Comparison of ENCODE assay signal across 8 cellular contexts in the genomic region with DNA sequence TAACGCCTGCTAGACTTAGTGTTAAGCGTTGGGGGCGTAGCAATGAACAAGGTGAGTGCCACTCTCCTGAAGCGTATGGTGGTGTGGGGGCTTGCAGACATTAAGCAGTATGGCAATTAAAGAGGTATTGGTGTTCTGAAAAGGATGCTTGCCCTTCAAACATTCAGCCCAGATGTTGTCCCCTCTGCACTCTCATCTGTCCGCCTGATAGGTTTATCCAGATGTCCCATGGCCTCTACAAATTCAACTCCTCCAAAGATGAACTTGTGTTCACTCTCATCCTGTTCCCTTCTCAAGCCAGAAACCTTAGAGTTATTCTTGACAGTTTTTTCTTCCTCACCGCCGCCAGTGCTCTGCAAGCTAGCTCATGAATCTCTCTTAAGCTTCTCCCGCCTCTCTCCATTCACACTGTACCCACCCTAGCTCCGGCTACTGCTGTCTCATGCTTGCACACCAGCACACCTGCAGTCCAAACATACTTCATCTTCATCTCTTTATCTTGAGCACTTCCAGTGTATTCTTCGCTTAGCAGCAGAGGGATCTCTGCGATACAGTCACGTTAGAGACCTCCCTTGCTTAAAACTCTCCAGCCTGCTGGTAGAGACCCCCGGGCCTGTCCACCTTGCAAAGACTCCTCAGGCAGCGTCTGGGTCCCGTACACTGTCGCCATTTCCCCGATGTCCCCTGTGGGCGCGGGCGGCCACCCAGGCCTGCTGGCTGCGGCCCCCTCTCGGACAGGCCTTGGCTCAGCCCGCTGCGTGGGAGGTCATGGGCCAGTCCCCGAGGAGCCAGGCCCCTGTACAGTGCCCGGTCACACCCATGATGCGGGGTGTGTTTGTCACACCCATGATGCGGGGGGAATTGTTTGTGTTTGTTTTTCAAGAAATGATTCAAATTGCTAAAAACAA. TPM values are rescaled to one million over a fixed set of nuclear protein-coding genes. Genes with fewer than 3 reads are reported as not detected.
DNase-seq lines count a peak whose midpoint lies in the region; ATAC-seq lines count a peak whose summit lies in the region.

No MANE protein-coding gene starts in this region.

- H3K4me1 ChIP-seq in HAP-1: peaks cover 8% of the 10 kb centered on the region

- H3K9me3 Mint-ChIP-seq in activated CD4-positive, alpha-beta memory T cell treated with anti-CD3 and anti-CD28 coated beads for 36 hours: no peaks in the 10 kb centered on the region

- in situ Hi-C loops in HAP-1 (cut with MboI; ENCODE audit: low sequenced_read_pairs): loop anchor here (5.0 kb wide), 1 partner anchor 88 kb away; no protein-coding TSS in a partner anchor

- DNase-seq in HAP-1 (ENCODE audit: low spot score in 2 of 2): no peak
- DNase-seq in activated CD4-positive, alpha-beta memory T cell treated with anti-CD3 and anti-CD28 coated beads for 36 hours: no peak
- DNase-seq in left ventricle myocardium superior: no peak
- DNase-seq in cerebellum (ENCODE audit: low spot score): no peak

- H3K4me3 ChIP-seq in HAP-1 (peak overlapping the region; percentile 81), skin epidermis (peak overlapping the region; percentile 64 to 84 (median 80))

- intact Hi-C loops in activated CD4-positive, alpha-beta memory T cell treated with anti-CD3 and anti-CD28 coated beads for 36 hours (cut with micrococcal nuclease): loop anchor here (1.0 kb wide), 3 partner anchors 32 to 174 kb away; a partner anchor contains a TSS
- intact Hi-C loops in left ventricle myocardium superior (cut with micrococcal nuclease): no loop called here

- peak overlapping the region; percentile 89 for H3K27ac Mint-ChIP-seq in activated CD4-positive, alpha-beta memory T cell treated with anti-CD3 and anti-CD28 coated beads for 36 hours

- H3K27me3 ChIP-seq in HAP-1 (ENCODE audit: low read depth): no peaks in the 10 kb centered on the region

- H3K36me3 Mint-ChIP-seq in activated CD4-positive, alpha-beta memory T cell treated with anti-CD3 and anti-CD28 coated beads for 36 hours: peaks cover 28% of the 10 kb centered on the region

- peaks cover 37% of the 10 kb centered on the region for H3K36me3 ChIP-seq in HAP-1 (replicated peaks)

- peak overlapping the region in 20 of 21 experiments; percentile 57 to 95 (median 89) for H3K27ac ChIP-seq in skin epidermis

- no peaks in the 10 kb centered on the region for H3K27me3 Mint-ChIP-seq in activated CD4-positive, alpha-beta memory T cell treated with anti-CD3 and anti-CD28 coated beads for 36 hours

- H3K4me3 Mint-ChIP-seq in activated CD4-positive, alpha-beta memory T cell treated with anti-CD3 and anti-CD28 coated beads for 36 hours: peak overlapping the region; percentile 88

- H3K4me1 Mint-ChIP-seq in activated CD4-positive, alpha-beta memory T cell treated with anti-CD3 and anti-CD28 coated beads for 36 hours (ENCODE audit: low read depth): peaks cover 29% of the 10 kb centered on the region

- CTCF ChIA-PET in activated CD4-positive, alpha-beta memory T cell treated with anti-CD3 and anti-CD28 coated beads for 36 hours (lab: Charles Lee): interaction anchor here (7.1 kb wide), 1 partner anchor 84 kb away, joined by 237 read pairs; no protein-coding TSS in a partner anchor

- POLR2A ChIA-PET in activated CD4-positive, alpha-beta memory T cell treated with anti-CD3 and anti-CD28 coated beads for 36 hours (lab: Charles Lee): interaction anchor here (1.1 to 1.2 kb wide), 2 partner anchors 23 to 61 kb away, joined by 3 read pairs; no protein-coding TSS in a partner anchor

- no peaks in the 10 kb centered on the region for H3K9me3 ChIP-seq in HAP-1

- ATAC-seq in left ventricle myocardium superior (peak; percentile 2), HG02840 (IDR thresholded peaks at IDR 0.05; ENCODE audit: low FRiP score, unreplicated experiment) (no peak), GM18511 (IDR thresholded peaks at IDR 0.05; ENCODE audit: unreplicated experiment) (no peak), GM18868 (IDR thresholded peaks at IDR 0.05; ENCODE audit: unreplicated experiment) (no peak)

RNA-seq across cellular contexts. Expression of a gene that starts 1.0 kb away (rescaled TPM):
- total RNA-seq in activated CD4-positive, alpha-beta memory T cell treated with anti-CD3 and anti-CD28 coated beads for 36 hours: 10 to 100 TPM; 42.8 to 43.5 TPM
- total RNA-seq in left ventricle myocardium superior (13.4 TPM), cerebellum (17.1 TPM)

RNA-seq across cellular contexts. Expression of a gene that starts 32.0 kb away (rescaled TPM):
- total RNA-seq in activated CD4-positive, alpha-beta memory T cell treated with anti-CD3 and anti-CD28 coated beads for 36 hours: 10 to 100 TPM; 59.8 to 62.3 TPM
- 60.4 TPM for total RNA-seq in left ventricle myocardium superior
- total RNA-seq in cerebellum: 36.0 TPM

RNA-seq across cellular contexts. Expression of a gene that starts 57.7 kb away (rescaled TPM):
- 10 to 100 TPM; 42.5 to 45.3 TPM for total RNA-seq in activated CD4-positive, alpha-beta memory T cell treated with anti-CD3 and anti-CD28 coated beads for 36 hours
- total RNA-seq in left ventricle myocardium superior: 20.6 TPM
- total RNA-seq in cerebellum: 12.8 TPM
